ENCODE assay signal across 25 cellular contexts in the genomic region with DNA sequence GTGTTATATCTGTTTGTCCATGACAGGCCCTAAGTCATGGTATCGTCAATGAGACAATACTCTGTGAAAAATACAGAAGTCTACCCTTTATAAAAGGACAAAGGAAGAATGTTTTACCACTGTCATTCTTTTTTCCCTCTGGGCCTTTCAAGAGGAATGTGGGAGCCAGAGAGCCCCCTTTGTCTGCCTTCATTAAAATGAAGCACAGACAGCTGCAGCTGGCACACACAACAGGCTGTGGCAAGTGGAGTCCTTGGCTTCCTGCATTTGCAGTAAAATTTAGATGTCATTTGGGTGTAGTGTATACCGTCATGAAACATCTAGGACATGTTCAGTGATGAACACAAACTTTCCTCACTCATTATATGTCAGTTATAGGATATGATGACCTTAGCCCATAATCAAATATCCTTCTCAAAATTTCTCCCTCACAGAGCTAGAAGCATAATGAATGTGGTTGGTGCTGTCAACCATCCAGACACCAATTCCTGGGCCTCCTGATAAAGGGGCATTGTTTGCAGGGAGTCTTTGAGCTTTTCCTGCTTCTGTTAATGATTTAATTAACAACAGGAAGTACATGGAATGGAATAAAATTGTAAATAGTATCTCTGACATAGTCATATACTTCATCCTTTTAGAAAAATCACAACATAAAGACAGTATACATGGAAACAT.
DNase-seq lines count a peak whose midpoint lies in the region; ATAC-seq, FAIRE-seq and TF ChIP-seq lines count a peak whose summit lies in the region.
"Had no signal": no experiment of that assay in that cellular context is flagged by ENCODE, and none has a peak within 500 bp of the region (broad histone marks: within the 10 kb centered on the region; RNA-seq: fewer than 3 reads in every experiment).

No MANE protein-coding gene starts in this region.

- no peak overlapping the region for H4K91ac ChIP-seq in mesenchymal stem cell (ENCODE audit: low read length)

- 84% methylated on average over 2 of the region's 2 CpGs for WGBS in esophagus muscularis mucosa
- WGBS in mesenchymal stem cell: 100% methylated on average over 1 of the region's 2 CpGs

- H3K14ac ChIP-seq in mesenchymal stem cell (ENCODE audit: low read length in 2 of 2): no peak overlapping the region

- TF ChIP-seq CTCF in esophagus muscularis mucosa (IDR thresholded peaks at IDR 0.05) (no peak), neural progenitor cell (IDR thresholded peaks at IDR 0.05) (no peak), D721Med (IDR thresholded peaks at IDR 0.05; ENCODE audit: insufficient read depth, missing control alignments) (no peak)

- no peak overlapping the region for H3K4me3 Mint-ChIP-seq in neural progenitor cell
- H3K4me3 Mint-ChIP-seq in activated CD4-positive, alpha-beta T cell treated with anti-CD3 and anti-CD28 coated beads for 36 hours: no peak overlapping the region
- H3K4me3 Mint-ChIP-seq: activated T-cell treated with anti-CD3 and anti-CD28 coated beads, Interleukin-2, amount 50 U/mL, for 72 hours; CD8-positive, alpha-beta memory T cell; mesothelial cell of epicardium; stimulated activated memory B cell treated with anti-CD40 and anti-IgM and Interleukin-4, amounts not matched to agents 10 μg/mL and 1 μg/mL and 100 μg/mL, for 72 hours had no signal

- POLR2A ChIA-PET in activated CD4-positive, alpha-beta T cell treated with anti-CD3 and anti-CD28 coated beads for 36 hours (lab: Charles Lee): no interaction called here

- H3K4me2 ChIP-seq in neural progenitor cell (peak overlapping the region; percentile 33), mesenchymal stem cell (ENCODE audit: low read length, poor library complexity, severe bottlenecking) (no peak overlapping the region)
- H3K4me2 ChIP-seq: KMS-11, SK-N-SH had no signal

- H4K20me1 ChIP-seq in neural progenitor cell (ENCODE audit: low read depth): peaks cover 5% of the 10 kb centered on the region

- no peak for TF ChIP-seq EP300 in esophagus muscularis mucosa (IDR thresholded peaks at IDR 0.05)

- H3K18ac ChIP-seq in mesenchymal stem cell (ENCODE audit: low read depth in 1 of 2, low read length in 2 of 2): no peak overlapping the region

- H4K8ac ChIP-seq in mesenchymal stem cell (ENCODE audit: low read length): no peak overlapping the region

- peaks cover 14% of the 10 kb centered on the region for H3K4me1 Mint-ChIP-seq in neural progenitor cell
- H3K4me1 Mint-ChIP-seq in activated CD4-positive, alpha-beta T cell treated with anti-CD3 and anti-CD28 coated beads for 36 hours: peaks cover 3% of the 10 kb centered on the region

- peaks cover 2% of the 10 kb centered on the region for H3K27me3 Mint-ChIP-seq in neural progenitor cell (ENCODE audit: insufficient read depth, low read depth)
- no peaks in the 10 kb centered on the region for H3K27me3 Mint-ChIP-seq in activated CD4-positive, alpha-beta T cell treated with anti-CD3 and anti-CD28 coated beads for 36 hours
- H3K27me3 Mint-ChIP-seq: CD8-positive, alpha-beta memory T cell; stimulated activated memory B cell treated with anti-CD40 and anti-IgM and Interleukin-4, amounts not matched to agents 10 μg/mL and 1 μg/mL and 100 μg/mL, for 72 hours had no signal

- no peaks in the 10 kb centered on the region for H3K9me3 Mint-ChIP-seq in neural progenitor cell
- H3K9me3 Mint-ChIP-seq in activated CD4-positive, alpha-beta T cell treated with anti-CD3 and anti-CD28 coated beads for 36 hours (ENCODE audit: low read depth): no peaks in the 10 kb centered on the region
- H3K9me3 Mint-ChIP-seq: activated T-cell treated with anti-CD3 and anti-CD28 coated beads, Interleukin-2, amount 50 U/mL, for 72 hours; CD8-positive, alpha-beta memory T cell; mesothelial cell of epicardium; stimulated activated memory B cell treated with anti-CD40 and anti-IgM and Interleukin-4, amounts not matched to agents 10 μg/mL and 1 μg/mL and 100 μg/mL, for 72 hours had no signal

- peak overlapping the region in 3 of 4 donors; percentile 1 to 25 (median 2) for H3K27ac ChIP-seq in esophagus muscularis mucosa (replicated peaks in 1 of 4)
- peak overlapping the region; percentile 50 for H3K27ac ChIP-seq in neural progenitor cell
- no peak overlapping the region for H3K27ac ChIP-seq in mesenchymal stem cell (ENCODE audit: low read length, poor library complexity, severe bottlenecking)
- H3K27ac ChIP-seq: KMS-11, neutrophil, tibial artery had no signal

- peak; percentile 58 for DNase-seq in HT-29 (ENCODE audit: low spot score)
- DNase-seq in NCI-H345 (lab: John Stamatoyannopoulos, UW): peak; percentile 3
- DNase-seq in esophagus muscularis mucosa (ENCODE audit: extremely low spot score): no peak
- peak; percentile 73 for DNase-seq in neural progenitor cell (ENCODE audit: low spot score)
- no peak for DNase-seq in erythroblast (lab: John Stamatoyannopoulos, UW)
- no peak for DNase-seq in D721Med (ENCODE audit: insufficient read length, low spot score)
- DNase-seq in mesenchymal stem cell: no peak
- no peak for DNase-seq in activated CD4-positive, alpha-beta T cell treated with anti-CD3 and anti-CD28 coated beads for 36 hours
- DNase-seq: activated CD4-positive, CD25-positive, alpha-beta regulatory T cell treated with anti-CD3 and anti-CD28 coated beads, Interleukin-2, amount 50 U/mL, for 72 hours; activated T-cell treated with anti-CD3 and anti-CD28 coated beads, Interleukin-2, amount 50 U/mL, for 72 hours; CD8-positive, alpha-beta memory T cell; DND-41; kidney glomerular epithelial cell; NCI-H82; SK-N-SH; stimulated activated CD4-positive, alpha-beta T cell treated with anti-CD3 and anti-CD28 coated beads, Interleukin-15, amount 100 ng/mL, for 24 hours; T1000; tibial artery had no signal

- H3K4me3 ChIP-seq in esophagus muscularis mucosa: no peak overlapping the region
- no peak overlapping the region for H3K4me3 ChIP-seq in neural progenitor cell
- H3K4me3 ChIP-seq in mesenchymal stem cell (ENCODE audit: insufficient read depth in 1 of 2, low read depth in 1 of 2, low read length in 2 of 2): no peak overlapping the region
- H3K4me3 ChIP-seq: tibial artery had no signal

- no peaks in the 10 kb centered on the region for H3K79me1 ChIP-seq in mesenchymal stem cell (replicated peaks; ENCODE audit: low read length, poor library complexity, severe bottlenecking)

- no peaks in the 10 kb centered on the region for H3K79me2 ChIP-seq in neural progenitor cell (ENCODE audit: low read depth)

- H2BK5ac ChIP-seq in mesenchymal stem cell (ENCODE audit: low read depth, low read length, poor library complexity, severe bottlenecking): no peak overlapping the region

- peaks cover 32% of the 10 kb centered on the region for H3K36me3 Mint-ChIP-seq in neural progenitor cell
- peaks cover 41% of the 10 kb centered on the region for H3K36me3 Mint-ChIP-seq in activated CD4-positive, alpha-beta T cell treated with anti-CD3 and anti-CD28 coated beads for 36 hours (ENCODE audit: low read depth)

- FAIRE-seq in D721Med (lab: Jason Lieb, UNC): no peak
- FAIRE-seq: endometrium had no signal

- H2BK12ac ChIP-seq in mesenchymal stem cell (ENCODE audit: low read length in 2 of 2): no peak overlapping the region

- peaks cover 23% of the 10 kb centered on the region for H3F3A ChIP-seq in neural progenitor cell (ENCODE audit: low read depth)

- H3K9ac ChIP-seq in neural progenitor cell (no peak overlapping the region), mesenchymal stem cell (ENCODE audit: low read length) (no peak overlapping the region)
- H3K9ac ChIP-seq: KMS-11, SK-N-SH had no signal

- peaks cover 0 to 22% (median 5%) of the 10 kb centered on the region in 4 donors for H3K36me3 ChIP-seq in esophagus muscularis mucosa
- H3K36me3 ChIP-seq in neural progenitor cell: no peaks in the 10 kb centered on the region
- peaks cover 3 to 36% of the 10 kb centered on the region in 2 experiments for H3K36me3 ChIP-seq in mesenchymal stem cell (ENCODE audit: control insufficient read depth in 1 of 2, insufficient read depth in 2 of 2, low read depth in 1 of 2, low read length in 2 of 2)

- no peak overlapping the region for H2AK5ac ChIP-seq in mesenchymal stem cell (ENCODE audit: low read length, severe bottlenecking)

- intact Hi-C loops in esophagus muscularis mucosa (cut with DNase I): no loop called here
- intact Hi-C loops in activated CD4-positive, alpha-beta T cell treated with anti-CD3 and anti-CD28 coated beads for 36 hours (cut with DNase I, micrococcal nuclease): no loop called here

- no peak overlapping the region for H2BK120ac ChIP-seq in mesenchymal stem cell (ENCODE audit: low read depth, low read length)

- no peak for ATAC-seq in activated CD4-positive, alpha-beta T cell treated with anti-CD3 and anti-CD28 coated beads for 36 hours
- ATAC-seq: activated naive CD4-positive, alpha-beta T cell treated with anti-CD3 and anti-CD28 coated beads, Interleukin-2, amount 50 U/mL, for 72 hours; activated T-cell treated with anti-CD3 and anti-CD28 coated beads, Interleukin-2, amount 50 U/mL, for 72 hours; Panc1; stimulated activated memory B cell treated with anti-CD40 and anti-IgM and Interleukin-4, amounts not matched to agents 10 μg/mL and 1 μg/mL and 100 μg/mL, for 72 hours had no signal

- TF ChIP-seq POLR2A in esophagus muscularis mucosa (IDR thresholded peaks at IDR 0.05; ENCODE audit: low read depth): no peak
- TF ChIP-seq POLR2A in erythroblast (IDR thresholded peaks at IDR 0.05; ENCODE audit: low read length): no peak

- no peaks in the 10 kb centered on the region for H3K27me3 ChIP-seq in esophagus muscularis mucosa
- H3K27me3 ChIP-seq in neural progenitor cell: no peaks in the 10 kb centered on the region
- H3K27me3 ChIP-seq in mesenchymal stem cell (ENCODE audit: control insufficient read depth in 1 of 2, insufficient read depth in 1 of 2, low read length in 2 of 2): no peaks in the 10 kb centered on the region
- H3K27me3 ChIP-seq: neutrophil, tibial artery had no signal

- H2BK15ac ChIP-seq in mesenchymal stem cell (ENCODE audit: low read depth, poor library complexity, severe bottlenecking): no peak overlapping the region

- H3K4me1 ChIP-seq in esophagus muscularis mucosa (peaks cover 5 to 49% (median 40%) of the 10 kb centered on the region in 4 donors), neural progenitor cell (peaks cover 35% of the 10 kb centered on the region), mesenchymal stem cell (ENCODE audit: control insufficient read depth, insufficient read depth, low read depth, low read length) (no peaks in the 10 kb centered on the region)

- H3K9me3 ChIP-seq in esophagus muscularis mucosa: no peaks in the 10 kb centered on the region
- no peaks in the 10 kb centered on the region for H3K9me3 ChIP-seq in neural progenitor cell (ENCODE audit: low read depth)
- H3K9me3 ChIP-seq in mesenchymal stem cell (ENCODE audit: control insufficient read depth, low read length): no peaks in the 10 kb centered on the region
- H3K9me3 ChIP-seq: neutrophil, SK-N-SH, tibial artery had no signal

- CTCF ChIA-PET in activated CD4-positive, alpha-beta T cell treated with anti-CD3 and anti-CD28 coated beads for 36 hours (lab: Charles Lee): interaction anchor here (0.7 kb wide), 1 partner anchor 349 kb away, joined by 3 read pairs; no protein-coding TSS in a partner anchor

- H3K27ac Mint-ChIP-seq in neural progenitor cell: peak overlapping the region; percentile 24
- H3K27ac Mint-ChIP-seq in activated CD4-positive, alpha-beta T cell treated with anti-CD3 and anti-CD28 coated beads for 36 hours: no peak overlapping the region
- H3K27ac Mint-ChIP-seq: activated naive CD4-positive, alpha-beta T cell treated with anti-CD3 and anti-CD28 coated beads, Interleukin-2, amount 50 U/mL, for 72 hours; mesothelial cell of epicardium; stimulated activated memory B cell treated with anti-CD40 and anti-IgM and Interleukin-4, amounts not matched to agents 10 μg/mL and 1 μg/mL and 100 μg/mL, for 72 hours had no signal

- no peak overlapping the region for H2AFZ ChIP-seq in neural progenitor cell (replicated peaks)
- H2AFZ ChIP-seq in mesenchymal stem cell (ENCODE audit: low read depth, low read length): no peak overlapping the region

- H3K23ac ChIP-seq in mesenchymal stem cell (ENCODE audit: low read length in 2 of 2): no peak overlapping the region

- H3K4ac ChIP-seq in mesenchymal stem cell (ENCODE audit: low read depth in 1 of 2, low read length in 2 of 2): no peak overlapping the region

Comparison
In these comparisons a context has a peak if more than half of its experiments do, and no peak if none do; other contexts are left out.
1. DNase-seq: peak in HT-29 (single experiment), NCI-H345 (single experiment) and neural progenitor cell (single experiment); none in esophagus muscularis mucosa (single experiment), erythroblast (0 of 2), D721Med (single experiment), mesenchymal stem cell (single experiment) and activated CD4-positive, alpha-beta T cell treated with anti-CD3 and anti-CD28 coated beads for 36 hours (single experiment).